In genomic region chrX:18983711-18984380, GRCh38 we compare ENCODE assay signal across 8 cellular contexts. TPM values are rescaled to one million over a fixed set of nuclear protein-coding genes. Genes with fewer than 3 reads are reported as not detected.
A peak's percentile ranks its signal among the peaks of the same experiment; 100 is the strongest.
DNase-seq lines count a peak whose midpoint lies in the region; ATAC-seq and TF ChIP-seq lines count a peak whose summit lies in the region.

PHKA2 (minus strand) TSS chrX:18984114; CDS start chrX:18983932, 182 bp downstream.

- peak within 1 kb of the TSS; percentile 77 for H3K4me2 ChIP-seq in MM.1S (ENCODE audit: low read depth, low read length)

- peak; percentile 62 for ATAC-seq in activated CD8-positive, alpha-beta T cell treated with anti-CD3 and anti-CD28 coated beads, Interleukin-2, amount 10 ng/mL, durations not matched to agents 7 days and 5 days
- ATAC-seq in naive B cell (ENCODE audit: low read depth in 2 of 2): peak; percentile 13 to 20

- CTCF ChIA-PET in HEK293 (lab: Yijun Ruan, JAX): interaction anchor here (0.8 kb wide), 1 partner anchor 46 kb away, joined by 3 read pairs; no protein-coding TSS in a partner anchor
- CTCF ChIA-PET in activated CD8-positive, alpha-beta T cell treated with anti-CD3 and anti-CD28 coated beads, Interleukin-2, amount 10 ng/mL, durations not matched to agents 7 days and 5 days (lab: Charles Lee): no interaction called here

- H4K20me1 ChIP-seq in MM.1S (ENCODE audit: insufficient read depth, low read length): no peaks in the 10 kb centered on the region

- no peaks in the 10 kb centered on the region for H3K9me3 ChIP-seq in HEK293 (ENCODE audit: control insufficient read depth, insufficient read depth, low read depth, low read length)
- no peaks in the 10 kb centered on the region for H3K9me3 ChIP-seq in MM.1S (replicated peaks; ENCODE audit: insufficient read depth, low read length)
- no peaks in the 10 kb centered on the region for H3K9me3 ChIP-seq in esophagus squamous epithelium

- intact Hi-C loops in esophagus squamous epithelium (cut with DNase I): no loop called here

- H3K4me3 Mint-ChIP-seq in activated CD8-positive, alpha-beta T cell treated with anti-CD3 and anti-CD28 coated beads, Interleukin-2, amount 10 ng/mL, durations not matched to agents 7 days and 5 days: peak within 1 kb of the TSS; percentile 85
- peak within 1 kb of the TSS; percentile 71 to 92 (median 90) for H3K4me3 Mint-ChIP-seq in naive B cell

- H3F3A ChIP-seq in MM.1S (ENCODE audit: insufficient read depth, low read length): no peaks in the 10 kb centered on the region

- 0 to 22% methylated on average over 2 to 5 of the region's 63 CpGs for WGBS in esophagus squamous epithelium, 2 donors

- no peaks in the 10 kb centered on the region for H3K9me2 ChIP-seq in MM.1S (replicated peaks; ENCODE audit: insufficient read depth, low read length)

- peak within 1 kb of the TSS; percentile 66 for H2AFZ ChIP-seq in MM.1S (ENCODE audit: low read length)

- H3K4me1 Mint-ChIP-seq in activated CD8-positive, alpha-beta T cell treated with anti-CD3 and anti-CD28 coated beads, Interleukin-2, amount 10 ng/mL, durations not matched to agents 7 days and 5 days (ENCODE audit: low read depth): peaks cover 19% of the 10 kb centered on the region
- peaks cover 5 to 22% (median 14%) of the 10 kb centered on the region in 3 donors for H3K4me1 Mint-ChIP-seq in naive B cell

- no peaks in the 10 kb centered on the region for H3K36me3 Mint-ChIP-seq in activated CD8-positive, alpha-beta T cell treated with anti-CD3 and anti-CD28 coated beads, Interleukin-2, amount 10 ng/mL, durations not matched to agents 7 days and 5 days (ENCODE audit: low read depth)
- no peaks in the 10 kb centered on the region for H3K36me3 Mint-ChIP-seq in naive B cell

- H3K27me3 ChIP-seq in MM.1S (replicated peaks; ENCODE audit: insufficient read depth, low read length) (no peaks in the 10 kb centered on the region), esophagus squamous epithelium (no peaks in the 10 kb centered on the region)

- TF ChIP-seq CTCF in HEK293 (tag by site-specific recombination; IDR thresholded peaks at IDR 0.05) (no peak), MM.1S (IDR thresholded peaks at IDR 0.05; ENCODE audit: low read length) (no peak), esophagus squamous epithelium (IDR thresholded peaks at IDR 0.05) (no peak)

- no peak for TF ChIP-seq POLR2A in esophagus squamous epithelium (IDR thresholded peaks at IDR 0.05)

- peaks cover 22% of the 10 kb centered on the region for H3K79me2 ChIP-seq in MM.1S (ENCODE audit: low read length)

- H3K4me3 ChIP-seq in HEK293 (ENCODE audit: low read depth, low read length): peak within 1 kb of the TSS; percentile 72
- H3K4me3 ChIP-seq in MM.1S (ENCODE audit: low read length): peak within 1 kb of the TSS; percentile 82
- peak within 1 kb of the TSS; percentile 62 to 79 (median 71) for H3K4me3 ChIP-seq in esophagus squamous epithelium

- DNase-seq in NCI-H1417 (lab: John Stamatoyannopoulos, UW) (peak in 2 of 3 experiments; percentile 47 to 89), NCI-H1417 treated with DMSO at 0.1 percent for 48 hours (lab: John Stamatoyannopoulos, UW) (no peak), MM.1S (peak; percentile 43), esophagus squamous epithelium (lab: John Stamatoyannopoulos, UW) (no peak), naive B cell (peak; percentile 1), substantia nigra (lab: John Stamatoyannopoulos, UW) (peak in 42 of 49 donors; percentile 5 to 74 (median 35))
- no peak for DNase-seq in activated CD8-positive, alpha-beta T cell treated with anti-CD3 and anti-CD28 coated beads, Interleukin-2, amount 10 ng/mL, durations not matched to agents 7 days and 5 days

- no peaks in the 10 kb centered on the region for H3K4me1 ChIP-seq in HEK293 (ENCODE audit: control insufficient read depth, insufficient read depth, low read length)
- no peaks in the 10 kb centered on the region for H3K4me1 ChIP-seq in MM.1S (ENCODE audit: low read length)
- peaks cover 0 to 30% (median 0%) of the 10 kb centered on the region in 3 donors for H3K4me1 ChIP-seq in esophagus squamous epithelium

- peak within 1 kb of the TSS; percentile 91 for H3K27ac Mint-ChIP-seq in activated CD8-positive, alpha-beta T cell treated with anti-CD3 and anti-CD28 coated beads, Interleukin-2, amount 10 ng/mL, durations not matched to agents 7 days and 5 days
- peak within 1 kb of the TSS; percentile 72 to 98 (median 89) for H3K27ac Mint-ChIP-seq in naive B cell

- H3K9ac ChIP-seq in MM.1S (ENCODE audit: low read length): peak within 1 kb of the TSS; percentile 81

- POLR2A ChIA-PET in HEK293 (lab: Yijun Ruan, JAX): interaction anchor here (0.6 kb wide), 2 partner anchors 12 to 790 kb away, joined by 3 to 4 read pairs; no protein-coding TSS in a partner anchor
- POLR2A ChIA-PET in activated CD8-positive, alpha-beta T cell treated with anti-CD3 and anti-CD28 coated beads, Interleukin-2, amount 10 ng/mL, durations not matched to agents 7 days and 5 days (lab: Charles Lee): no interaction called here

- H3K27me3 Mint-ChIP-seq in activated CD8-positive, alpha-beta T cell treated with anti-CD3 and anti-CD28 coated beads, Interleukin-2, amount 10 ng/mL, durations not matched to agents 7 days and 5 days (ENCODE audit: low read depth): no peaks in the 10 kb centered on the region
- H3K27me3 Mint-ChIP-seq in naive B cell: peaks cover 0 to 7% (median 0%) of the 10 kb centered on the region in 3 donors

- H3K36me3 ChIP-seq in HEK293 (ENCODE audit: control insufficient read depth in 2 of 2, insufficient read depth in 1 of 2, low read length in 2 of 2): no peaks in the 10 kb centered on the region
- no peaks in the 10 kb centered on the region for H3K36me3 ChIP-seq in MM.1S (replicated peaks; ENCODE audit: insufficient read depth, low read length)
- no peaks in the 10 kb centered on the region for H3K36me3 ChIP-seq in esophagus squamous epithelium

- H3K9me3 Mint-ChIP-seq in activated CD8-positive, alpha-beta T cell treated with anti-CD3 and anti-CD28 coated beads, Interleukin-2, amount 10 ng/mL, durations not matched to agents 7 days and 5 days (ENCODE audit: insufficient read depth): no peaks in the 10 kb centered on the region
- peaks cover 0 to 6% (median 0%) of the 10 kb centered on the region in 7 donors for H3K9me3 Mint-ChIP-seq in naive B cell

- H3K27ac ChIP-seq in HEK293 (ENCODE audit: extremely low read depth, low read depth, low read length): peak within 1 kb of the TSS; percentile 91
- H3K27ac ChIP-seq in MM.1S (ENCODE audit: low read length): peak within 1 kb of the TSS; percentile 77; the same call in 1 of the 2 replicates
- peak within 1 kb of the TSS; percentile 90 to 95 (median 93) for H3K27ac ChIP-seq in esophagus squamous epithelium
- peak within 1 kb of the TSS; percentile 76 for H3K27ac ChIP-seq in substantia nigra (ENCODE audit: low read depth, low read length, poor library complexity, severe bottlenecking)

TF ChIP-seq in HEK293, 187 proteins besides CTCF, POLR2A, EP300 and RAD21 (continues in another document):
- TF ChIP-seq ZNF777 (tag by site-specific recombination; IDR thresholded peaks at IDR 0.05; ENCODE audit: borderline replicate concordance) (no peak), SP2 (tag by site-specific recombination; IDR thresholded peaks at IDR 0.05) (peak; percentile 41; the same call in 1 of the 2 replicates), KLF10 (tag by site-specific recombination; IDR thresholded peaks at IDR 0.05) (no peak; the same call in 1 of the 2 replicates), ZNF335 (tag by site-specific recombination; conservative IDR thresholded peaks at IDR 0.05) (0 out of 2 replicates have a peak, but pooled peaks have one; percentile 12), IKZF3 (tag by site-specific recombination; IDR thresholded peaks at IDR 0.05) (peak; percentile 42; the same call in 1 of the 2 replicates), ZXDB (tag by site-specific recombination; IDR thresholded peaks at IDR 0.05) (no peak), ZNF391 (tag by site-specific recombination; IDR thresholded peaks at IDR 0.05; ENCODE audit: borderline replicate concordance, low read depth) (no peak), ZFHX2 (tag by site-specific recombination; conservative IDR thresholded peaks at IDR 0.05) (0 out of 2 replicates have a peak, but pooled peaks have one; percentile 30), SCRT2 (tag by site-specific recombination; IDR thresholded peaks at IDR 0.05) (no peak), ZBTB26 (tag by site-specific recombination; optimal IDR thresholded peaks at IDR 0.05) (peak; percentile 74), ZNF521 (tag by site-specific recombination; IDR thresholded peaks at IDR 0.05) (no peak), ZNF23 (tag by site-specific recombination; IDR thresholded peaks at IDR 0.05; ENCODE audit: borderline replicate concordance) (no peak)

RNA-seq across cellular contexts. Expression of gene PHKA2, which starts in this region (rescaled TPM):
- total RNA-seq in activated CD8-positive, alpha-beta T cell treated with anti-CD3 and anti-CD28 coated beads, Interleukin-2, amount 10 ng/mL, durations not matched to agents 7 days and 5 days: 10 to 100 TPM; 21.7 to 23.6 TPM
- 10 to 100 TPM; 10.1 to 21.2 (median 13.5) TPM for total RNA-seq in esophagus squamous epithelium
- 10 to 100 TPM in 2 of 6 donors, 1 to 10 TPM in 4; 7.7 to 14.5 (median 9.4) TPM for polyA plus RNA-seq in naive B cell (ENCODE audit: low read depth in 6 of 6)

Comparison
In these comparisons a context has a peak if more than half of its experiments do, and no peak if none do; other contexts are left out.
1. DNase-seq: peak in NCI-H1417 (2 of 3), MM.1S (single experiment), naive B cell (single experiment) and substantia nigra (42 of 49); none in NCI-H1417 treated with DMSO at 0.1 percent for 48 hours (single experiment), activated CD8-positive, alpha-beta T cell treated with anti-CD3 and anti-CD28 coated beads, Interleukin-2, amount 10 ng/mL, durations not matched to agents 7 days and 5 days (single experiment) and esophagus squamous epithelium (single experiment).
2. Peak in every context shown above with its lines, with median percentiles within 50 percentile points of each other: H3K27ac ChIP-seq and H3K4me3 ChIP-seq.